Comparison of ENCODE assay signal across 1 cellular context in the genomic region with DNA sequence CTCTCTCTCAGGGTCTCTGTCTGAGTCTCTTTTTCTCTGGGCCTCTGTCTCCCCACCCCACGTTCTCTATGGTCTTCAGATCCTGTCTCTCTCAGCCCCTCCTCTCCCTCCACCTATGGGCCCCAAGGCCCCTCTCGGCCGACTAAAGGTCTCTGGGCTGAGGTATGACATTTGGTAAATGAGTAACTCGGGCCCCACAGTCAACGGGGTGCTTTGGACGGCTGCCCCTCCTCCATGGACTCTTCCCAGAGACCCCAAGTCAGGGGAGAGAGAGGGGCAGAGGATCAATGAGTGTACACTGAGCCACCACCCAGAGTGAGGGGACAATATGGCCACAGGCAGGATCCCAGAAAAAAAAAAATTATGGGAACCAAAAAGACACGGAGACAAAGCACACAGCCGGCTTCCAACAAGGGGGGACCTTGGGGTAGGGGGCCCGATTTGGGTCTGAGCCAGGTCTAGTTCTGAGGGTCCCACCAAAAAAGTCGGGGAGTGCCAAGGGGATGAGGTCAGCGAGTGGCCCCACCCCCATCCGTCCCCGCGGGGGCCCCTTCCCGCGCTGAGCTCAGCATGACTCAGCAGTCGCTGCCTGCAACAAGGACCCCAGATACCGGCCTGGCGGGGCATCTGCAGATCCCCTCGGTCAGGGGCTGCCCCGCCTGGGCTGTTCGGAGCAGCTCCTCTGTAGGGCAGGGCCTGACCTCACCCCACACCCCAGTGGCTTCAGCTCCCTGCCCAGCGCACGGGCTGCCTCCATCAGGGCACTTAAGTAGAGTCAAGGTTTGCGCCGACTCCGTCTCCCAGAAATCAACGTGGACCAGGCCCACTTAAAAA.
A peak's percentile ranks its signal among the peaks of the same experiment; 100 is the strongest.
TF ChIP-seq lines count a peak whose summit lies in the region.

No MANE protein-coding gene starts in this region.

TF ChIP-seq in K562, 482 proteins besides CTCF, POLR2A, EP300 and RAD21 (continued from another document and continues in another):
- TF ChIP-seq UBTF (IDR thresholded peaks at IDR 0.05; ENCODE audit: borderline replicate concordance in 1 of 2, low read depth in 2 of 2, low read length in 2 of 2) (no peak), CBX3 (IDR thresholded peaks at IDR 0.05; ENCODE audit: borderline replicate concordance in 1 of 2, low read length in 2 of 2) (peak in 1 of 2 experiments; percentile 18; a peak in 1 of 3 replicates), SRF (CRISPR knock-in tag; IDR thresholded peaks at IDR 0.05) (no peak), MCM3 (IDR thresholded peaks at IDR 0.05) (no peak), ETS2 (tag; IDR thresholded peaks at IDR 0.05; ENCODE audit: borderline replicate concordance, poor library complexity, severe bottlenecking) (no peak), ZBTB7A (IDR thresholded peaks at IDR 0.05; ENCODE audit: borderline replicate concordance, control insufficient read depth, low read depth, low read length) (peak; percentile 98), RBFOX2 (IDR thresholded peaks at IDR 0.05; ENCODE audit: low read depth, low read length) (peak; percentile 96), KAT7 (CRISPR knock-in tag; IDR thresholded peaks at IDR 0.05; ENCODE audit: borderline replicate concordance) (0 out of 2 replicates have a peak, but pooled peaks have one; percentile 2), SMARCA5 (IDR thresholded peaks at IDR 0.05) (no peak), PYGO2 (tag; IDR thresholded peaks at IDR 0.05) (peak; percentile 68; the same call in 1 of the 2 replicates), MCM5 (IDR thresholded peaks at IDR 0.05; ENCODE audit: low read depth) (no peak), SFPQ (IDR thresholded peaks at IDR 0.05; ENCODE audit: low read depth, low read length) (no peak), TBL1XR1 (IDR thresholded peaks at IDR 0.05; ENCODE audit: low read length in 2 of 2) (peak in 1 of 2 experiments; percentile 41; a peak in 1 of 4 replicates), KDM5B (IDR thresholded peaks at IDR 0.05; ENCODE audit: insufficient replicate concordance, low read depth, low read length) (peak; percentile 56), RBM25 (IDR thresholded peaks at IDR 0.05; ENCODE audit: low read depth, low read length, severe bottlenecking) (no peak), L3MBTL2 (IDR thresholded peaks at IDR 0.05) (peak; percentile 81), KLF16 (IDR thresholded peaks at IDR 0.05) (no peak), SUPT5H (IDR thresholded peaks at IDR 0.05) (peak; percentile 88), ZNF224 (CRISPR knock-in tag; IDR thresholded peaks at IDR 0.05) (no peak), MGA (IDR thresholded peaks at IDR 0.05) (peak; percentile 79; the same call in 1 of the 2 replicates), ARID3B (CRISPR knock-in tag; IDR thresholded peaks at IDR 0.05; ENCODE audit: borderline replicate concordance) (no peak), CAMTA2 (CRISPR knock-in tag; conservative IDR thresholded peaks at IDR 0.05) (peak; percentile 58; the same call in 1 of the 2 replicates), TAF7 (tag; IDR thresholded peaks at IDR 0.05) (peak; percentile 15), POLR2G (IDR thresholded peaks at IDR 0.05; ENCODE audit: low read depth, low read length) (peak; percentile 95), MAZ (CRISPR knock-in tag; conservative IDR thresholded peaks at IDR 0.05 in 1 of 2, IDR thresholded peaks at IDR 0.05 in 1 of 2) (peak; percentile 97 to 98), GTF2A2 (tag; IDR thresholded peaks at IDR 0.05) (0 out of 2 replicates have a peak, but pooled peaks have one; percentile 42), HDAC8 (tag; IDR thresholded peaks at IDR 0.05) (peak; percentile 59), NEUROD1 (IDR thresholded peaks at IDR 0.05; ENCODE audit: borderline replicate concordance, low read depth, low read length, partially characterized antibody) (peak; percentile 83), TSC22D4 (tag; IDR thresholded peaks at IDR 0.05) (no peak), ZBED1 (IDR thresholded peaks at IDR 0.05) (peak; percentile 76; the same call in 1 of the 2 replicates), NR2C1 (IDR thresholded peaks at IDR 0.05) (no peak), NR2C1 (tag; IDR thresholded peaks at IDR 0.05) (peak; percentile 57)
- TF ChIP-seq, protein P1, sequence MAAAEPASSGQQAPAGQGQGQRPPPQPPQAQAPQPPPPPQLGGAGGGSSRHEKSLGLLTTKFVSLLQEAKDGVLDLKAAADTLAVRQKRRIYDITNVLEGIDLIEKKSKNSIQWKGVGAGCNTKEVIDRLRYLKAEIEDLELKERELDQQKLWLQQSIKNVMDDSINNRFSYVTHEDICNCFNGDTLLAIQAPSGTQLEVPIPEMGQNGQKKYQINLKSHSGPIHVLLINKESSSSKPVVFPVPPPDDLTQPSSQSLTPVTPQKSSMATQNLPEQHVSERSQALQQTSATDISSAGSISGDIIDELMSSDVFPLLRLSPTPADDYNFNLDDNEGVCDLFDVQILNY (CRISPR knock-in tag; IDR thresholded peaks at IDR 0.05), result no peak
- TF ChIP-seq, protein P2, sequence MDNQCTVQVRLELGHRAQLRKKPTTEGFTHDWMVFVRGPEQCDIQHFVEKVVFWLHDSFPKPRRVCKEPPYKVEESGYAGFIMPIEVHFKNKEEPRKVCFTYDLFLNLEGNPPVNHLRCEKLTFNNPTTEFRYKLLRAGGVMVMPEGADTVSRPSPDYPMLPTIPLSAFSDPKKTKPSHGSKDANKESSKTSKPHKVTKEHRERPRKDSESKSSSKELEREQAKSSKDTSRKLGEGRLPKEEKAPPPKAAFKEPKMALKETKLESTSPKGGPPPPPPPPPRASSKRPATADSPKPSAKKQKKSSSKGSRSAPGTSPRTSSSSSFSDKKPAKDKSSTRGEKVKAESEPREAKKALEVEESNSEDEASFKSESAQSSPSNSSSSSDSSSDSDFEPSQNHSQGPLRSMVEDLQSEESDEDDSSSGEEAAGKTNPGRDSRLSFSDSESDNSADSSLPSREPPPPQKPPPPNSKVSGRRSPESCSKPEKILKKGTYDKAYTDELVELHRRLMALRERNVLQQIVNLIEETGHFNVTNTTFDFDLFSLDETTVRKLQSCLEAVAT (IDR thresholded peaks at IDR 0.05), result peak; percentile 25 to 79; a peak in 2 of 4 replicates
- TF ChIP-seq, protein P3, sequence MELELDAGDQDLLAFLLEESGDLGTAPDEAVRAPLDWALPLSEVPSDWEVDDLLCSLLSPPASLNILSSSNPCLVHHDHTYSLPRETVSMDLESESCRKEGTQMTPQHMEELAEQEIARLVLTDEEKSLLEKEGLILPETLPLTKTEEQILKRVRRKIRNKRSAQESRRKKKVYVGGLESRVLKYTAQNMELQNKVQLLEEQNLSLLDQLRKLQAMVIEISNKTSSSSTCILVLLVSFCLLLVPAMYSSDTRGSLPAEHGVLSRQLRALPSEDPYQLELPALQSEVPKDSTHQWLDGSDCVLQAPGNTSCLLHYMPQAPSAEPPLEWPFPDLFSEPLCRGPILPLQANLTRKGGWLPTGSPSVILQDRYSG (tag; conservative IDR thresholded peaks at IDR 0.05; ENCODE audit: low read depth), result peak; percentile 91
